Comparison of ENCODE assay signal across 27 cellular contexts in the genomic region with DNA sequence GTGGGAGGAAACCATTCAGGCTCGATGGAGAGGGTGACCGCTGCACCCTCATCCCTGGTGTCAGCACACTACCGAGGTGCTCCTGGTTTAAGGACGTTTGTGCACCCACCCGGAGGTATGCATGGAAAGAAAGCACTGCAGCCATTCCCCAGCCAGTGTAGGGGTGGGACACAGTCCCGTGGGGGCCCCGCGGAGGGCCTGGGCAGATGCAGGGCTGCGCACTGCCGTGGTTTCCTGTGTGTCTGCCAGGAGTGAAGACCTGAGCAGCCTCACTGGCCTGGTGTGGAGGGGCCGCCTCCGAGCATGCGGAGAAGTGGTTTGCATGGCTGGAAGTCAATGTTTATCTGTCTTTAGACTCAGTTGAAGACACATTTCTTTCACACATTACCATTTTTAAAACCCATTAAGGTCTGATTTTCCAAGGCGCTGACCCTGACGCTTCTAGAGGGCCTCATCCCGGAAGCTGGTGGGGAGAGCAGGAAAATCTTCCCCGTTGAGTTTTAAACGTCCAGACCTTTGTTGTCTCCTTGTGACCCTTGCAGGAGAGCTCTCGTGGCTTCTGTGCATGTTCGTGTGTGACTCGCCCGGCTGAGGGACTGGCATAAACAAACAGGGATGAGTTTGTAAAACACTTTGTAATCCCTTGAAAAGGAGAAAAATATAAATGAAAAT.
"Had no signal": no experiment of that assay in that cellular context is flagged by ENCODE, and none has a peak within 500 bp of the region (broad histone marks: within the 10 kb centered on the region; RNA-seq: fewer than 3 reads in every experiment).

No MANE protein-coding gene starts in this region.

- H3K9ac ChIP-seq: parathyroid adenoma had no signal

- DNase-seq: colonic mucosa; effector CD8-positive, alpha-beta T cell; esophagus squamous epithelium; foreskin melanocyte; glutamatergic neuron; heart right ventricle; hippocampal formation; left cardiac atrium; mesendoderm; naive thymus-derived CD8-positive, alpha-beta T cell; stimulated activated CD4-positive, alpha-beta T cell treated with anti-CD3 and anti-CD28 coated beads, Interleukin-12 subunit alpha, Interleukin-12 subunit beta, amount 100 ng/mL, for 4 hours; stimulated activated CD4-positive, alpha-beta T cell treated with anti-CD3 and anti-CD28 coated beads, Interleukin-2, amount 100 ng/mL, for 24 hours; stimulated activated CD4-positive, alpha-beta T cell treated with anti-CD3 and anti-CD28 coated beads, Interleukin-4, amount 100 ng/mL, for 24 hours; stimulated activated naive CD4-positive, alpha-beta T cell treated with Interleukin-2 at 50 U/mL for 16 hours; stomach; thyroid gland; trophoblast cell had no signal

- H3K36me3 Mint-ChIP-seq: stimulated activated effector memory CD8-positive, alpha-beta T cell treated with anti-CD3 and anti-CD28 coated beads, Interleukin-12 subunit alpha, Interleukin-12 subunit beta, amount 100 ng/mL, for 72 hours had no signal

- H3K4me1 ChIP-seq: colonic mucosa, esophagus squamous epithelium, heart right ventricle, parathyroid adenoma, prostate gland, right atrium auricular region, stomach, thyroid gland had no signal

- H3K27me3 Mint-ChIP-seq: dendritic cell treated with granulocyte-macrophage colony-stimulating factor and Interleukin-4, amounts not matched to agents 40 ng/mL and 50 ng/mL, for 4 days; naive thymus-derived CD8-positive, alpha-beta T cell had no signal

- H3K9me3 Mint-ChIP-seq: dendritic cell treated with granulocyte-macrophage colony-stimulating factor and Interleukin-4, amounts not matched to agents 40 ng/mL and 50 ng/mL, for 4 days had no signal

- H2AFZ ChIP-seq: parathyroid adenoma had no signal

- H3K27me3 ChIP-seq: colonic mucosa, esophagus squamous epithelium, heart right ventricle, left lung, neutrophil, right atrium auricular region, stomach, thyroid gland, vagina had no signal

- H3K9me3 ChIP-seq: colonic mucosa, esophagus squamous epithelium, heart right ventricle, left lung, neutrophil, prostate gland, right atrium auricular region, stomach, thyroid gland, vagina had no signal

- H3K27ac ChIP-seq: colonic mucosa, esophagus squamous epithelium, heart right ventricle, left lung, neutrophil, parathyroid adenoma, prostate gland, right atrium auricular region, stomach, thyroid gland, vagina had no signal

- H3K4me2 ChIP-seq: smooth muscle cell had no signal

- H3K4me3 ChIP-seq: colonic mucosa, esophagus squamous epithelium, heart right ventricle, left lung, prostate gland, right atrium auricular region, smooth muscle cell, stomach, thyroid gland, vagina had no signal

- ATAC-seq: heart right ventricle; left cardiac atrium; left lung; naive thymus-derived CD8-positive, alpha-beta T cell; sciatic nerve; stimulated activated effector memory CD8-positive, alpha-beta T cell treated with anti-CD3 and anti-CD28 coated beads, Interleukin-12 subunit alpha, Interleukin-12 subunit beta, amount 100 ng/mL, for 72 hours had no signal

- H3K36me3 ChIP-seq: colonic mucosa, esophagus squamous epithelium, heart right ventricle, left lung, neutrophil, prostate gland, right atrium auricular region, stomach, thyroid gland, vagina had no signal

- H3K4me3 Mint-ChIP-seq: dendritic cell treated with granulocyte-macrophage colony-stimulating factor and Interleukin-4, amounts not matched to agents 40 ng/mL and 50 ng/mL, for 4 days; naive thymus-derived CD8-positive, alpha-beta T cell; stimulated activated effector memory CD8-positive, alpha-beta T cell treated with anti-CD3 and anti-CD28 coated beads, Interleukin-12 subunit alpha, Interleukin-12 subunit beta, amount 100 ng/mL, for 72 hours had no signal

- H3K27ac Mint-ChIP-seq: dendritic cell treated with granulocyte-macrophage colony-stimulating factor and Interleukin-4, amounts not matched to agents 40 ng/mL and 50 ng/mL, for 4 days; stimulated activated effector memory CD8-positive, alpha-beta T cell treated with anti-CD3 and anti-CD28 coated beads, Interleukin-12 subunit alpha, Interleukin-12 subunit beta, amount 100 ng/mL, for 72 hours had no signal
